In genomic region chr5:41794478-41794877, GRCh38 we compare ENCODE assay signal across 9 cellular contexts.
A peak's percentile ranks its signal among the peaks of the same experiment; 100 is the strongest.
DNase-seq lines count a peak whose midpoint lies in the region; FAIRE-seq and TF ChIP-seq lines count a peak whose summit lies in the region.
"Had no signal": no experiment of that assay in that cellular context is flagged by ENCODE, and none has a peak within 500 bp of the region (broad histone marks: within the 10 kb centered on the region; RNA-seq: fewer than 3 reads in every experiment).

No MANE protein-coding gene starts in this region.

- TF ChIP-seq RAD21 in H1 (IDR thresholded peaks at IDR 0.05 in 1 of 2, conservative IDR thresholded peaks at IDR 0.05 in 1 of 2; ENCODE audit: low read depth in 2 of 2, low read length in 2 of 2) (no peak), neural cell (conservative IDR thresholded peaks at IDR 0.05) (no peak)

- no peaks in the 10 kb centered on the region for H4K20me1 ChIP-seq in H1 (replicated peaks in 1 of 2; ENCODE audit: control insufficient read depth in 1 of 2, insufficient read depth in 2 of 2, low read length in 2 of 2)
- H4K20me1 ChIP-seq in neural cell (ENCODE audit: insufficient read depth): no peaks in the 10 kb centered on the region

- no peak overlapping the region for H3K14ac ChIP-seq in H1 (ENCODE audit: insufficient read length)

- no peak overlapping the region for H3K4me3 ChIP-seq in H1 (ENCODE audit: extremely low read depth in 1 of 4, insufficient read depth in 2 of 4, low read depth in 3 of 4, low read length in 4 of 4)
- no peak overlapping the region for H3K4me3 ChIP-seq in neural cell (ENCODE audit: low read length)

- POLR2A ChIA-PET in H1 (lab: Charles Lee; ENCODE audit: partially characterized antibody): no interaction called here
- POLR2A ChIA-PET in activated CD4-positive, alpha-beta memory T cell treated with anti-CD3 and anti-CD28 coated beads for 36 hours (lab: Charles Lee): no interaction called here

- no peaks in the 10 kb centered on the region for H3K9me3 Mint-ChIP-seq in activated CD4-positive, alpha-beta memory T cell treated with anti-CD3 and anti-CD28 coated beads for 36 hours

- no peak overlapping the region for H2BK15ac ChIP-seq in H1 (ENCODE audit: low read length)

- H3K27ac ChIP-seq in H1 (ENCODE audit: low read depth, low read length): no peak overlapping the region
- H3K27ac ChIP-seq in neural cell (ENCODE audit: low read length): no peak overlapping the region

- intact Hi-C loops in activated CD4-positive, alpha-beta memory T cell treated with anti-CD3 and anti-CD28 coated beads for 36 hours (cut with micrococcal nuclease): no loop called here

- H2AFZ ChIP-seq in H1 (ENCODE audit: low read length) (no peak overlapping the region), neural cell (ENCODE audit: low read depth, low read length) (no peak overlapping the region)

- no peak overlapping the region for H3K27ac Mint-ChIP-seq in activated CD4-positive, alpha-beta memory T cell treated with anti-CD3 and anti-CD28 coated beads for 36 hours

- H3K4me3 Mint-ChIP-seq in activated CD4-positive, alpha-beta memory T cell treated with anti-CD3 and anti-CD28 coated beads for 36 hours: no peak overlapping the region

- no peak overlapping the region for H2BK5ac ChIP-seq in H1 (ENCODE audit: low read depth, low read length)

- peak; percentile 74 for DNase-seq in Caki2 (ENCODE audit: low read depth)
- DNase-seq in NCI-H446 (lab: John Stamatoyannopoulos, UW): peak; percentile 13 to 50
- DNase-seq in H1 (ENCODE audit: low read depth in 1 of 2, low spot score in 2 of 2): no peak
- DNase-seq in effector CD8-positive, alpha-beta T cell (lab: John Stamatoyannopoulos, UW): no peak
- no peak for DNase-seq in activated CD4-positive, alpha-beta memory T cell treated with anti-CD3 and anti-CD28 coated beads for 36 hours
- DNase-seq in COLO668 (lab: John Stamatoyannopoulos, UW; ENCODE audit: unreplicated experiment): no peak
- no peak for DNase-seq in activated naive CD4-positive, alpha-beta T cell (lab: John Stamatoyannopoulos, UW)
- DNase-seq: NCI-H524 treated with DMSO at 0.1 percent for 48 hours had no signal

- no peaks in the 10 kb centered on the region for H3K27me3 ChIP-seq in H1 (replicated peaks in 1 of 4; ENCODE audit: control insufficient read depth in 3 of 4, extremely low read depth in 1 of 4, insufficient read depth in 3 of 4, low read length in 3 of 4)
- H3K27me3 ChIP-seq in neural cell (ENCODE audit: insufficient read depth, low read depth, low read length): no peaks in the 10 kb centered on the region

- FAIRE-seq in H1 (lab: Jason Lieb, UNC): peak; percentile 19

- H3K36me3 ChIP-seq in H1 (ENCODE audit: control insufficient read depth in 2 of 4, insufficient read depth in 4 of 4, low read length in 3 of 4) (no peaks in the 10 kb centered on the region; a peak in 1 of 8 replicates), neural cell (ENCODE audit: insufficient read depth, low read length) (no peaks in the 10 kb centered on the region)

- no peaks in the 10 kb centered on the region for H3K79me1 ChIP-seq in H1 (ENCODE audit: low read depth, low read length)

- no peak overlapping the region for H3K18ac ChIP-seq in H1 (ENCODE audit: extremely low read depth, low read length)

- no peak overlapping the region for H2AK5ac ChIP-seq in H1 (ENCODE audit: low read depth, low read length)

- H3K4me2 ChIP-seq in H1 (ENCODE audit: insufficient read depth in 1 of 2, low read depth in 2 of 2, low read length in 2 of 2) (no peak overlapping the region), neural cell (ENCODE audit: low read length) (no peak overlapping the region)

- H3K4me1 ChIP-seq in H1 (replicated peaks in 1 of 4; ENCODE audit: control insufficient read depth in 3 of 4, insufficient read depth in 4 of 4, low read length in 3 of 4): peaks cover 0 to 3% (median 0%) of the 10 kb centered on the region in 4 experiments; a peak in 1 of 7 replicates

- in situ Hi-C loops in Caki2 (cut with HindIII; ENCODE audit: low pct_unique_long_range_greater_than_20kb, low sequenced_read_pairs): no loop called here

- H3K79me2 ChIP-seq in H1 (ENCODE audit: control insufficient read depth in 1 of 2, insufficient read depth in 2 of 2, low read length in 2 of 2): no peaks in the 10 kb centered on the region
- no peaks in the 10 kb centered on the region for H3K79me2 ChIP-seq in neural cell (replicated peaks; ENCODE audit: insufficient read depth, low read length)

- H3K56ac ChIP-seq in H1 (replicated peaks; ENCODE audit: insufficient read length, low read depth, low read length): no peak overlapping the region

- H4K91ac ChIP-seq in H1 (replicated peaks; ENCODE audit: insufficient read length, low read length): no peak overlapping the region

- H2BK20ac ChIP-seq in H1 (ENCODE audit: low read length): no peak overlapping the region

- H3K9ac ChIP-seq in H1 (replicated peaks in 1 of 4; ENCODE audit: extremely low read depth in 1 of 4, low read depth in 3 of 4, low read length in 3 of 4) (no peak overlapping the region), neural cell (ENCODE audit: low read length) (no peak overlapping the region)

- no peaks in the 10 kb centered on the region for H3F3A ChIP-seq in neural cell (ENCODE audit: insufficient read depth, low read length, poor library complexity, severe bottlenecking)

- peaks cover 54% of the 10 kb centered on the region for H3K36me3 Mint-ChIP-seq in activated CD4-positive, alpha-beta memory T cell treated with anti-CD3 and anti-CD28 coated beads for 36 hours

- TF ChIP-seq EP300 in H1 (IDR thresholded peaks at IDR 0.05; ENCODE audit: borderline replicate concordance in 1 of 2, low read depth in 2 of 2, low read length in 2 of 2) (no peak), neural cell (conservative IDR thresholded peaks at IDR 0.05; ENCODE audit: poor library complexity, severe bottlenecking) (no peak)

- no peaks in the 10 kb centered on the region for H3K9me3 ChIP-seq in H1 (ENCODE audit: insufficient read depth in 2 of 2, low read depth in 1 of 2, low read length in 1 of 2)
- no peaks in the 10 kb centered on the region for H3K9me3 ChIP-seq in neural cell (ENCODE audit: low read length)

- no peak overlapping the region for H3K4ac ChIP-seq in H1 (replicated peaks; ENCODE audit: insufficient read length, low read depth, low read length)

- TF ChIP-seq POLR2A in H1 (IDR thresholded peaks at IDR 0.05; ENCODE audit: control extremely low read depth in 1 of 2, low read depth in 2 of 2, low read length in 2 of 2): no peak

- no peak overlapping the region for H2BK12ac ChIP-seq in H1 (ENCODE audit: low read depth, low read length)

- CTCF ChIA-PET in H1 (lab: Charles Lee; ENCODE audit: partially characterized antibody): interaction anchor here (0.5 to 1.3 kb wide), 2 partner anchors 9 to 212 kb away, joined by 4 read pairs; no protein-coding TSS in a partner anchor
- CTCF ChIA-PET in activated CD4-positive, alpha-beta memory T cell treated with anti-CD3 and anti-CD28 coated beads for 36 hours (lab: Charles Lee): interaction anchor here (0.7 to 1.6 kb wide), 2 partner anchors 49 to 135 kb away, joined by 3 to 4 read pairs; no protein-coding TSS in a partner anchor

- no peak for TF ChIP-seq CTCF in H1 (IDR thresholded peaks at IDR 0.05; ENCODE audit: control extremely low read depth in 1 of 3, insufficient read depth in 1 of 3, low read depth in 1 of 3, low read length in 3 of 3)
- no peak for TF ChIP-seq CTCF in neural cell (IDR thresholded peaks at IDR 0.05; ENCODE audit: poor library complexity, severe bottlenecking)

- no peak overlapping the region for H4K5ac ChIP-seq in H1 (ENCODE audit: insufficient read length, low read depth, low read length)

- no peaks in the 10 kb centered on the region for H3K23me2 ChIP-seq in H1 (ENCODE audit: low read depth, low read length)

- no peak overlapping the region for H4K8ac ChIP-seq in H1 (ENCODE audit: extremely low read depth, insufficient read depth, low read length)

- H3K4me1 Mint-ChIP-seq in activated CD4-positive, alpha-beta memory T cell treated with anti-CD3 and anti-CD28 coated beads for 36 hours (ENCODE audit: low read depth): peaks cover 12% of the 10 kb centered on the region

- H3K27me3 Mint-ChIP-seq in activated CD4-positive, alpha-beta memory T cell treated with anti-CD3 and anti-CD28 coated beads for 36 hours: no peaks in the 10 kb centered on the region

- H3K9me2 ChIP-seq in neural cell (ENCODE audit: insufficient read depth, low read length): no peaks in the 10 kb centered on the region

- no peak overlapping the region for H2BK120ac ChIP-seq in H1 (replicated peaks; ENCODE audit: low read depth, low read length)

- WGBS in H1 (ENCODE audit: extremely low coverage in 1 of 2, insufficient coverage in 1 of 2, insufficient read length in 1 of 2, insufficient replicate concordance in 2 of 2, low coverage in 1 of 2, low lambda C conversion rate in 2 of 2, missing lambda C conversion rate in 1 of 2), 2 experiments: 89% methylated on average over 4 of the region's 4 CpGs; no CpG with 5 or more reads in 1 of the 2 experiments

- no peak overlapping the region for H3K23ac ChIP-seq in H1 (ENCODE audit: insufficient read length)

TF ChIP-seq in neural cell, 6 proteins besides CTCF, POLR2A, EP300 and RAD21:
- TF ChIP-seq POLR2AphosphoS5 (IDR thresholded peaks at IDR 0.05) (peak; percentile 54), REST (IDR thresholded peaks at IDR 0.05; ENCODE audit: borderline replicate concordance) (no peak), EZH2 (IDR thresholded peaks at IDR 0.05; ENCODE audit: borderline replicate concordance, insufficient read depth, low read length, poor library complexity, severe bottlenecking) (no peak)

Comparison
In these comparisons a context has a peak if more than half of its experiments do, and no peak if none do; other contexts are left out.
1. DNase-seq: peak in Caki2 (single experiment) and NCI-H446 (2 of 2); none in H1 (0 of 2), effector CD8-positive, alpha-beta T cell (single experiment), activated CD4-positive, alpha-beta memory T cell treated with anti-CD3 and anti-CD28 coated beads for 36 hours (single experiment), COLO668 (single experiment) and activated naive CD4-positive, alpha-beta T cell (0 of 4).